Comparison of ENCODE assay signal across 13 cellular contexts in genomic region chr13:59178344-59178743, GRCh38.
DNase-seq lines count a peak whose midpoint lies in the region; ATAC-seq, FAIRE-seq and TF ChIP-seq lines count a peak whose summit lies in the region.
"Had no signal": no experiment of that assay in that cellular context is flagged by ENCODE, and none has a peak within 500 bp of the region (broad histone marks: within the 10 kb centered on the region; RNA-seq: fewer than 3 reads in every experiment).

No MANE protein-coding gene starts in this region.

- no peaks in the 10 kb centered on the region for H3K9me3 ChIP-seq in H1 (ENCODE audit: insufficient read depth in 2 of 2, low read depth in 1 of 2, low read length in 1 of 2)
- H3K9me3 ChIP-seq in T-helper 17 cell (ENCODE audit: control insufficient read depth, low read length, poor library complexity, severe bottlenecking): no peaks in the 10 kb centered on the region
- H3K9me3 ChIP-seq: testis had no signal

- H4K91ac ChIP-seq in H1 (replicated peaks; ENCODE audit: insufficient read length, low read length): no peak overlapping the region

- H3K18ac ChIP-seq in H1 (ENCODE audit: extremely low read depth, low read length): no peak overlapping the region

- peaks cover 5% of the 10 kb centered on the region for H3K27me3 Mint-ChIP-seq in T-helper 17 cell
- no peaks in the 10 kb centered on the region for H3K27me3 Mint-ChIP-seq in activated T-helper 2 cell treated with anti-CD3 and anti-CD28 coated beads, Interferon-gamma antibody, Interleukin-2, Interleukin-4, amounts not matched to agents 10 μg/mL and 5 μg/mL and 100 μg/mL, durations not matched to agents 14 hours and 24 hours and 36 hours (ENCODE audit: low read depth)

- TF ChIP-seq RAD21 in H1 (IDR thresholded peaks at IDR 0.05 in 1 of 2, conservative IDR thresholded peaks at IDR 0.05 in 1 of 2; ENCODE audit: low read depth in 2 of 2, low read length in 2 of 2): peak; percentile 40 to 47; a peak in 3 of 4 replicates

- no peaks in the 10 kb centered on the region for H3K4me1 ChIP-seq in H1 (replicated peaks in 1 of 4; ENCODE audit: control insufficient read depth in 3 of 4, insufficient read depth in 4 of 4, low read length in 3 of 4)
- H3K4me1 ChIP-seq: testis had no signal

- peak in 2 of 3 experiments; percentile 12 to 40; a peak in 2 of 4 replicates for TF ChIP-seq CTCF in H1 (IDR thresholded peaks at IDR 0.05; ENCODE audit: control extremely low read depth in 1 of 3, insufficient read depth in 1 of 3, low read depth in 1 of 3, low read length in 3 of 3)

- no peak overlapping the region for H2BK20ac ChIP-seq in H1 (ENCODE audit: low read length)

- H3K4me2 ChIP-seq in H1 (ENCODE audit: insufficient read depth in 1 of 2, low read depth in 2 of 2, low read length in 2 of 2): no peak overlapping the region

- no peak overlapping the region for H2BK120ac ChIP-seq in H1 (replicated peaks; ENCODE audit: low read depth, low read length)

- no peak overlapping the region for H3K27ac ChIP-seq in H1 (ENCODE audit: low read depth, low read length)
- H3K27ac ChIP-seq: testis had no signal

- no peak for TF ChIP-seq EP300 in H1 (IDR thresholded peaks at IDR 0.05; ENCODE audit: borderline replicate concordance in 1 of 2, low read depth in 2 of 2, low read length in 2 of 2)

- no peaks in the 10 kb centered on the region for H3K79me1 ChIP-seq in H1 (ENCODE audit: low read depth, low read length)

- no peak overlapping the region for H3K4me3 Mint-ChIP-seq in T-helper 17 cell
- no peak overlapping the region for H3K4me3 Mint-ChIP-seq in activated T-helper 2 cell treated with anti-CD3 and anti-CD28 coated beads, Interferon-gamma antibody, Interleukin-2, Interleukin-4, amounts not matched to agents 10 μg/mL and 5 μg/mL and 100 μg/mL, durations not matched to agents 14 hours and 24 hours and 36 hours (ENCODE audit: low read depth)
- H3K4me3 Mint-ChIP-seq: activated T-cell treated with anti-CD3 and anti-CD28 coated beads, Interleukin-2, amount 50 U/mL, for 4 hours had no signal

- 90% methylated on average over 2 of the region's 2 CpGs; no CpG with 5 or more reads in 1 of the 2 experiments for WGBS in H1 (ENCODE audit: extremely low coverage in 1 of 2, insufficient coverage in 1 of 2, insufficient read length in 1 of 2, insufficient replicate concordance in 2 of 2, low coverage in 1 of 2, low lambda C conversion rate in 2 of 2, missing lambda C conversion rate in 1 of 2), 2 experiments

- H3K4me3 ChIP-seq in H1 (ENCODE audit: extremely low read depth in 1 of 4, insufficient read depth in 2 of 4, low read depth in 3 of 4, low read length in 4 of 4): no peak overlapping the region
- H3K4me3 ChIP-seq: testis had no signal

- DNase-seq in DMS53 (lab: John Stamatoyannopoulos, UW) (peak; percentile 8), DMS53 treated with DMSO at 0.1 percent for 48 hours (lab: John Stamatoyannopoulos, UW; ENCODE audit: unreplicated experiment) (no peak), NCI-H69 (lab: John Stamatoyannopoulos, UW) (peak; percentile 31), H1 (ENCODE audit: low read depth in 1 of 2, low spot score in 2 of 2) (no peak), pons (ENCODE audit: low spot score) (peak; percentile 12), T-helper 17 cell (no peak)
- DNase-seq in activated naive CD4-positive, alpha-beta T cell treated with Interleukin-2 at 50 U/mL for 16 hours: no peak
- no peak for DNase-seq in activated T-helper 2 cell treated with anti-CD3 and anti-CD28 coated beads, Interferon-gamma antibody, Interleukin-2, Interleukin-4, amounts not matched to agents 10 μg/mL and 5 μg/mL and 100 μg/mL, durations not matched to agents 14 hours and 24 hours and 36 hours (ENCODE audit: low spot score)
- DNase-seq: activated T-cell treated with anti-CD3 and anti-CD28 coated beads, Interleukin-2, amount 50 U/mL, for 4 hours; NCI-H510A treated with DMSO at 0.1 percent for 48 hours; testis had no signal

- no peak overlapping the region for H2AFZ ChIP-seq in H1 (ENCODE audit: low read length)

- H3K9ac ChIP-seq in H1 (replicated peaks in 1 of 4; ENCODE audit: extremely low read depth in 1 of 4, low read depth in 3 of 4, low read length in 3 of 4): no peak overlapping the region

- no peak overlapping the region for H4K8ac ChIP-seq in H1 (ENCODE audit: extremely low read depth, insufficient read depth, low read length)

- no peaks in the 10 kb centered on the region for H4K20me1 ChIP-seq in H1 (replicated peaks in 1 of 2; ENCODE audit: control insufficient read depth in 1 of 2, insufficient read depth in 2 of 2, low read length in 2 of 2)

- H2BK15ac ChIP-seq in H1 (ENCODE audit: low read length): no peak overlapping the region

- no peaks in the 10 kb centered on the region for H3K27me3 ChIP-seq in H1 (replicated peaks in 1 of 4; ENCODE audit: control insufficient read depth in 3 of 4, extremely low read depth in 1 of 4, insufficient read depth in 3 of 4, low read length in 3 of 4)
- H3K27me3 ChIP-seq: testis had no signal

- no peak overlapping the region for H3K4ac ChIP-seq in H1 (replicated peaks; ENCODE audit: insufficient read length, low read depth, low read length)

- no peak overlapping the region for H2BK12ac ChIP-seq in H1 (ENCODE audit: low read depth, low read length)

- peaks cover 2% of the 10 kb centered on the region for H3K4me1 Mint-ChIP-seq in T-helper 17 cell
- H3K4me1 Mint-ChIP-seq in activated T-helper 2 cell treated with anti-CD3 and anti-CD28 coated beads, Interferon-gamma antibody, Interleukin-2, Interleukin-4, amounts not matched to agents 10 μg/mL and 5 μg/mL and 100 μg/mL, durations not matched to agents 14 hours and 24 hours and 36 hours (ENCODE audit: low read depth): no peaks in the 10 kb centered on the region

- CTCF ChIA-PET in H1 (lab: Charles Lee; ENCODE audit: partially characterized antibody): interaction anchor here (1.5 to 3.1 kb wide), 2 partner anchors 8 to 13 kb away, joined by 3 to 24 read pairs; no protein-coding TSS in a partner anchor

- H4K5ac ChIP-seq in H1 (ENCODE audit: insufficient read length, low read depth, low read length): no peak overlapping the region

- no peaks in the 10 kb centered on the region for H3K36me3 ChIP-seq in H1 (ENCODE audit: control insufficient read depth in 2 of 4, insufficient read depth in 4 of 4, low read length in 3 of 4)

- H3K79me2 ChIP-seq in H1 (ENCODE audit: control insufficient read depth in 1 of 2, insufficient read depth in 2 of 2, low read length in 2 of 2): no peaks in the 10 kb centered on the region

- H2AK5ac ChIP-seq in H1 (ENCODE audit: low read depth, low read length): no peak overlapping the region

- no peaks in the 10 kb centered on the region for H3K36me3 Mint-ChIP-seq in T-helper 17 cell (ENCODE audit: low read depth)
- no peaks in the 10 kb centered on the region for H3K36me3 Mint-ChIP-seq in activated T-helper 2 cell treated with anti-CD3 and anti-CD28 coated beads, Interferon-gamma antibody, Interleukin-2, Interleukin-4, amounts not matched to agents 10 μg/mL and 5 μg/mL and 100 μg/mL, durations not matched to agents 14 hours and 24 hours and 36 hours (ENCODE audit: low read depth)

- H3K23me2 ChIP-seq in H1 (ENCODE audit: low read depth, low read length): no peaks in the 10 kb centered on the region

- no peak overlapping the region for H3K23ac ChIP-seq in H1 (ENCODE audit: insufficient read length)

- H3K27ac Mint-ChIP-seq in T-helper 17 cell: no peak overlapping the region
- no peak overlapping the region for H3K27ac Mint-ChIP-seq in activated T-helper 2 cell treated with anti-CD3 and anti-CD28 coated beads, Interferon-gamma antibody, Interleukin-2, Interleukin-4, amounts not matched to agents 10 μg/mL and 5 μg/mL and 100 μg/mL, durations not matched to agents 14 hours and 24 hours and 36 hours

- no peak overlapping the region for H3K14ac ChIP-seq in H1 (ENCODE audit: insufficient read length)

- no peak overlapping the region for H2BK5ac ChIP-seq in H1 (ENCODE audit: low read depth, low read length)

- POLR2A ChIA-PET in H1 (lab: Charles Lee; ENCODE audit: partially characterized antibody): no interaction called here

- H3K9me3 Mint-ChIP-seq in activated T-helper 2 cell treated with anti-CD3 and anti-CD28 coated beads, Interferon-gamma antibody, Interleukin-2, Interleukin-4, amounts not matched to agents 10 μg/mL and 5 μg/mL and 100 μg/mL, durations not matched to agents 14 hours and 24 hours and 36 hours: no peaks in the 10 kb centered on the region
- H3K9me3 Mint-ChIP-seq: activated T-cell treated with anti-CD3 and anti-CD28 coated beads, Interleukin-2, amount 50 U/mL, for 4 hours had no signal

- FAIRE-seq in H1 (lab: Jason Lieb, UNC): no peak
- FAIRE-seq: astrocyte, endometrium had no signal

- intact Hi-C loops in activated T-helper 2 cell treated with anti-CD3 and anti-CD28 coated beads, Interferon-gamma antibody, Interleukin-2, Interleukin-4, amounts not matched to agents 10 μg/mL and 5 μg/mL and 100 μg/mL, durations not matched to agents 14 hours and 24 hours and 36 hours (cut with micrococcal nuclease): no loop called here

- ATAC-seq in T-helper 17 cell: no peak
- ATAC-seq: activated T-cell treated with anti-CD3 and anti-CD28 coated beads, Interleukin-2, amount 50 U/mL, for 4 hours had no signal

- no peak for TF ChIP-seq POLR2A in H1 (IDR thresholded peaks at IDR 0.05; ENCODE audit: control extremely low read depth in 1 of 2, low read depth in 2 of 2, low read length in 2 of 2)

- no peak overlapping the region for H3K56ac ChIP-seq in H1 (replicated peaks; ENCODE audit: insufficient read length, low read depth, low read length)

TF ChIP-seq in H1, 55 proteins besides CTCF, POLR2A, EP300 and RAD21 (continues in another document):
- no peak for TF ChIP-seq TCF12 (IDR thresholded peaks at IDR 0.05; ENCODE audit: low read depth, low read length)
- no peak for TF ChIP-seq JUND (IDR thresholded peaks at IDR 0.05; ENCODE audit: low read length)
- TF ChIP-seq GABPA (IDR thresholded peaks at IDR 0.05; ENCODE audit: borderline replicate concordance, insufficient read depth, low read length): no peak
- TF ChIP-seq KDM5A (IDR thresholded peaks at IDR 0.05; ENCODE audit: low read length): no peak
- TF ChIP-seq NRF1 (IDR thresholded peaks at IDR 0.05; ENCODE audit: low read depth, low read length): no peak
- TF ChIP-seq CEBPB (IDR thresholded peaks at IDR 0.05; ENCODE audit: low read depth, low read length): no peak

Comparison
In these comparisons a context has a peak if more than half of its experiments do, and no peak if none do; other contexts are left out.
1. DNase-seq: peak in DMS53 (single experiment), NCI-H69 (single experiment) and pons (single experiment); none in DMS53 treated with DMSO at 0.1 percent for 48 hours (single experiment), H1 (0 of 2), activated naive CD4-positive, alpha-beta T cell treated with Interleukin-2 at 50 U/mL for 16 hours (single experiment), T-helper 17 cell (0 of 3) and activated T-helper 2 cell treated with anti-CD3 and anti-CD28 coated beads, Interferon-gamma antibody, Interleukin-2, Interleukin-4, amounts not matched to agents 10 μg/mL and 5 μg/mL and 100 μg/mL, durations not matched to agents 14 hours and 24 hours and 36 hours (single experiment).